Comparison of ENCODE assay signal across 8 cellular contexts in genomic region chr2:8684885-8685696, GRCh38. TPM values are rescaled to one million over a fixed set of nuclear protein-coding genes. Genes with fewer than 3 reads are reported as not detected.
DNase-seq lines count a peak whose midpoint lies in the region; ATAC-seq and TF ChIP-seq lines count a peak whose summit lies in the region.

No MANE protein-coding gene starts in this region.

- no peak overlapping the region for H2BK20ac ChIP-seq in IMR-90 (ENCODE audit: low read depth, low read length)

- no peak overlapping the region for H4K8ac ChIP-seq in IMR-90 (ENCODE audit: low read depth in 2 of 2, low read length in 2 of 2)

- H2BK5ac ChIP-seq in IMR-90 (ENCODE audit: low read depth, low read length, poor library complexity, severe bottlenecking): peak overlapping the region; percentile 8

- CTCF ChIA-PET in IMR-90 (lab: Yijun Ruan, JAX): interaction anchor here (0.6 kb wide), 1 partner anchor 85 kb away, joined by 3 read pairs; no protein-coding TSS in a partner anchor

- H3K79me1 ChIP-seq in IMR-90 (ENCODE audit: low read depth in 1 of 2, low read length in 2 of 2): peaks cover 0 to 3% of the 10 kb centered on the region in 2 experiments; a peak in 1 of 4 replicates

- H3K4me3 ChIP-seq in IMR-90 (ENCODE audit: insufficient read depth, low read depth, low read length) (peak overlapping the region; percentile 51), retinal pigment epithelial cell (ENCODE audit: low read length) (peak overlapping the region; percentile 99)

- DNase-seq in GM03348 (ENCODE audit: low spot score) (peak; percentile 66), IMR-90 (peak; percentile 52), SK-N-DZ (ENCODE audit: low spot score) (peak; percentile 45), anterior cingulate cortex (lab: John Stamatoyannopoulos, UW) (peak in 35 of 58 donors; percentile 20 to 69 (median 41)), hypothalamus (lab: John Stamatoyannopoulos, UW) (peak in 30 of 51 donors; percentile 7 to 72 (median 36)), retinal pigment epithelial cell (ENCODE audit: low read depth) (no peak), superior temporal gyrus (ENCODE audit: extremely low spot score) (no peak)

- H2AK9ac ChIP-seq in IMR-90 (replicated peaks; ENCODE audit: low read depth, low read length, poor library complexity): peak overlapping the region; percentile 59

- peak overlapping the region; percentile 88 for H2AFZ ChIP-seq in IMR-90 (replicated peaks; ENCODE audit: low read length, poor library complexity)

- peaks cover 5% of the 10 kb centered on the region for H3K36me3 ChIP-seq in IMR-90 (ENCODE audit: control insufficient read depth, insufficient read depth, low read length)

- TF ChIP-seq POLR2A in IMR-90 (IDR thresholded peaks at IDR 0.05; ENCODE audit: low read depth, low read length): peak; percentile 98

- H3K4me2 ChIP-seq in IMR-90 (ENCODE audit: low read depth, low read length): peak overlapping the region; percentile 83

- H3K9me1 ChIP-seq in IMR-90 (ENCODE audit: insufficient read depth, low read length): no peaks in the 10 kb centered on the region

- H3K4ac ChIP-seq in IMR-90 (ENCODE audit: low read depth, low read length): peak overlapping the region; percentile 42; the same call in 1 of the 2 replicates

- ATAC-seq in IMR-90 (ENCODE audit: low read depth) (peak; percentile 10), HG02623 (IDR thresholded peaks at IDR 0.05; ENCODE audit: unreplicated experiment) (no peak)

- H3K9ac ChIP-seq in IMR-90 (ENCODE audit: low read depth, low read length): peak overlapping the region; percentile 86

- no peak overlapping the region for H2BK15ac ChIP-seq in IMR-90 (ENCODE audit: low read depth, low read length)

- H3K27ac ChIP-seq in IMR-90 (ENCODE audit: insufficient read depth, low read length): peak overlapping the region; percentile 69

- H3K14ac ChIP-seq in IMR-90 (replicated peaks; ENCODE audit: low read depth, low read length): no peak overlapping the region

- BruUV-seq in IMR-90 (replicated peaks; lab: Mats Ljungman, UMichigan): no TSS peak

- dilution Hi-C loops in IMR-90 (cut with HindIII; ENCODE audit: low sequenced_read_pairs, unreplicated experiment): no loop called here

- H4K20me1 ChIP-seq in IMR-90 (ENCODE audit: insufficient read depth, low read length): peaks cover 21% of the 10 kb centered on the region

- H2BK120ac ChIP-seq in IMR-90 (ENCODE audit: low read depth, low read length): no peak overlapping the region

- POLR2A ChIA-PET in IMR-90 (lab: Charles Lee; ENCODE audit: unreplicated experiment): no interaction called here

- no peak overlapping the region for H4K5ac ChIP-seq in IMR-90 (ENCODE audit: low read depth, low read length)

- H4K91ac ChIP-seq in IMR-90 (ENCODE audit: insufficient read depth, low read depth, low read length): no peak overlapping the region

- H3K9me3 ChIP-seq in IMR-90 (ENCODE audit: control insufficient read depth, insufficient read depth, low read length): no peaks in the 10 kb centered on the region

- no peak overlapping the region for H3K18ac ChIP-seq in IMR-90 (ENCODE audit: low read depth, low read length)

- intact Hi-C loops in IMR-90 (cut with micrococcal nuclease): loop anchor here (1.0 to 10.0 kb wide), 8 partner anchors 170 to 1588 kb away; no protein-coding TSS in a partner anchor

- peak; percentile 10; the same call in 1 of the 2 replicates for TF ChIP-seq RAD21 in IMR-90 (IDR thresholded peaks at IDR 0.05; ENCODE audit: low read length)

- 0% methylated on average over 29 of the region's 87 CpGs; no CpG with 5 or more reads in 1 of the 2 experiments for WGBS in IMR-90 (ENCODE audit: extremely low coverage in 2 of 2, insufficient read length in 1 of 2), 2 experiments

- H3K27me3 ChIP-seq in IMR-90 (ENCODE audit: control insufficient read depth, insufficient read depth, low read length): no peaks in the 10 kb centered on the region

- H3K56ac ChIP-seq in IMR-90 (ENCODE audit: extremely low read depth, insufficient read depth, low read length): no peak overlapping the region

- peaks cover 4% of the 10 kb centered on the region for H3K4me1 ChIP-seq in IMR-90 (ENCODE audit: control insufficient read depth, insufficient read depth, low read length)

- no peak for TF ChIP-seq CTCF in IMR-90 (conservative IDR thresholded peaks at IDR 0.05; ENCODE audit: low read depth, low read length)
- TF ChIP-seq CTCF in retinal pigment epithelial cell (conservative IDR thresholded peaks at IDR 0.05; ENCODE audit: low read depth, low read length): no peak

- in situ Hi-C loops in IMR-90 (cut with MboI; ENCODE audit: low sequenced_read_pairs): loop anchor here (5.0 to 25.0 kb wide), 7 partner anchors 380 to 1573 kb away; no protein-coding TSS in a partner anchor

- H3K23ac ChIP-seq in IMR-90 (ENCODE audit: low read depth, low read length): peak overlapping the region; percentile 13; the same call in 1 of the 2 replicates

- no peak overlapping the region for H2AK5ac ChIP-seq in IMR-90 (ENCODE audit: low read depth, low read length)

TF ChIP-seq in IMR-90, 13 proteins besides CTCF, POLR2A, EP300 and RAD21:
- TF ChIP-seq RCOR1 (IDR thresholded peaks at IDR 0.05; ENCODE audit: insufficient replicate concordance, low read length): peak; percentile 38
- TF ChIP-seq, protein P1, sequence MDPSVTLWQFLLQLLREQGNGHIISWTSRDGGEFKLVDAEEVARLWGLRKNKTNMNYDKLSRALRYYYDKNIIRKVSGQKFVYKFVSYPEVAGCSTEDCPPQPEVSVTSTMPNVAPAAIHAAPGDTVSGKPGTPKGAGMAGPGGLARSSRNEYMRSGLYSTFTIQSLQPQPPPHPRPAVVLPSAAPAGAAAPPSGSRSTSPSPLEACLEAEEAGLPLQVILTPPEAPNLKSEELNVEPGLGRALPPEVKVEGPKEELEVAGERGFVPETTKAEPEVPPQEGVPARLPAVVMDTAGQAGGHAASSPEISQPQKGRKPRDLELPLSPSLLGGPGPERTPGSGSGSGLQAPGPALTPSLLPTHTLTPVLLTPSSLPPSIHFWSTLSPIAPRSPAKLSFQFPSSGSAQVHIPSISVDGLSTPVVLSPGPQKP (IDR thresholded peaks at IDR 0.05; ENCODE audit: borderline replicate concordance, low read depth, low read length): no peak
- peak; percentile 21; the same call in 1 of the 2 replicates for TF ChIP-seq SMC3 (IDR thresholded peaks at IDR 0.05; ENCODE audit: low read depth, low read length)
- no peak; the same call in 1 of the 2 replicates for TF ChIP-seq CHD1 (IDR thresholded peaks at IDR 0.05; ENCODE audit: low read depth, low read length)
- peak; percentile 80; the same call in 1 of the 2 replicates for TF ChIP-seq MXI1 (IDR thresholded peaks at IDR 0.05; ENCODE audit: borderline replicate concordance, low read depth, low read length)
- peak; percentile 82 for TF ChIP-seq USF2 (IDR thresholded peaks at IDR 0.05; ENCODE audit: low read depth, low read length)
- TF ChIP-seq MAZ (IDR thresholded peaks at IDR 0.05; ENCODE audit: borderline replicate concordance, low read depth, low read length): 0 out of 2 replicates have a peak, but pooled peaks have one; percentile 1
- TF ChIP-seq BHLHE40 (IDR thresholded peaks at IDR 0.05; ENCODE audit: low read depth, low read length): peak; percentile 28; the same call in 1 of the 2 replicates
TF ChIP-seq in IMR-90: peak in this region for 6.

RNA-seq across cellular contexts. Expression of gene ID2, which starts 3.2 kb away (rescaled TPM):
- 389 and 431 TPM in 2 replicates for total RNA-seq in IMR-90 (2012; rRNA removed)
- polyA plus RNA-seq in IMR-90 (2012; rRNA removed): 264 and 399 TPM in 2 replicates
- 1,308 and 1,433 TPM in 2 replicates for polyA plus RNA-seq in IMR-90 (2012; cell fraction: cytosol; rRNA removed)
- 1,141 and 1,720 TPM in 2 replicates for polyA plus RNA-seq in IMR-90 (2012; cell fraction: nucleus; rRNA removed; ENCODE audit: low replicate concordance)
- 202 TPM in 2 replicates for polyA plus RNA-seq in SK-N-DZ (2014; cell fraction: cytosol; rRNA removed)
- 178 and 310 TPM in 2 replicates for polyA plus RNA-seq in SK-N-DZ (2014; cell fraction: nucleus; rRNA removed)

Comparison
In these comparisons a context has a peak if more than half of its experiments do, and no peak if none do; other contexts are left out.
1. DNase-seq: peak in GM03348 (single experiment), IMR-90 (single experiment), SK-N-DZ (single experiment), anterior cingulate cortex (35 of 58) and hypothalamus (30 of 51); none in retinal pigment epithelial cell (single experiment) and superior temporal gyrus (single experiment).